ENCODE assay signal across 20 cellular contexts in the genomic region with DNA sequence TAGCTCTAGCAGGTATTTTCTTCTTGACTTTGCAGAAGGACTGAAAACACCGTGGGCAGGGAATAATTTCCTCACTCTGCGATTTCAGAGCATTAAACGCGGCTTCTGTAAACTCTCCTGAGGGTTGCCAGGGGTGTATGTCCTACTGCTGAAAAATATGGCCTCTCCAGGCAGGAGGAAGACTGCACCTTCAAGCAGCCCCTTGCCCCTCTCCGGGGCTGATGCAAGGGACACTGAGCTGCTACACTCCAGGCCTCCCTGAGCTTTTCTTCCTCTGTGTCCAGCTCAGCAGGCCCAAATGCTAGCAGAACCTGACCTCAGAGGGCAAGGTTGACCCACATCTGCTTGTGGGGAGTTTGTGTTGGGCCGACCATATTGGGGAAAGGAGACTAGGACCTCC. TPM values are rescaled to one million over a fixed set of nuclear protein-coding genes. Genes with fewer than 3 reads are reported as not detected.
DNase-seq lines count a peak whose midpoint lies in the region; ATAC-seq and TF ChIP-seq lines count a peak whose summit lies in the region.
"Had no signal": no experiment of that assay in that cellular context is flagged by ENCODE, and none has a peak within 500 bp of the region (broad histone marks: within the 10 kb centered on the region; RNA-seq: fewer than 3 reads in every experiment).

No MANE protein-coding gene starts in this region.

- intact Hi-C loops in activated T-helper 2 cell treated with anti-CD3 and anti-CD28 coated beads, Interferon-gamma antibody, Interleukin-2, Interleukin-4, amounts not matched to agents 10 μg/mL and 5 μg/mL and 100 μg/mL, durations not matched to agents 14 hours and 24 hours and 36 hours (cut with micrococcal nuclease), result no loop called here
- intact Hi-C loops in naive thymus-derived CD4-positive, alpha-beta T cell (cut with micrococcal nuclease), result no loop called here

- no peak overlapping the region for H3K4me3 ChIP-seq in BLaER1
- H3K4me3 ChIP-seq in naive thymus-derived CD4-positive, alpha-beta T cell (ENCODE audit: low read length), result peak overlapping the region; percentile 83
- H3K4me3 ChIP-seq: ascending aorta, gastrocnemius medialis had no signal

- peaks cover 57% of the 10 kb centered on the region for H3K4me1 Mint-ChIP-seq in activated T-helper 2 cell treated with anti-CD3 and anti-CD28 coated beads, Interferon-gamma antibody, Interleukin-2, Interleukin-4, amounts not matched to agents 10 μg/mL and 5 μg/mL and 100 μg/mL, durations not matched to agents 14 hours and 24 hours and 36 hours (ENCODE audit: low read depth)
- peaks cover 33 to 55% (median 49%) of the 10 kb centered on the region in 7 donors for H3K4me1 Mint-ChIP-seq in naive thymus-derived CD4-positive, alpha-beta T cell
- H3K4me1 Mint-ChIP-seq in progenitor cell of endocrine pancreas (ENCODE audit: low read depth), result peaks cover 2% of the 10 kb centered on the region

- peak overlapping the region; percentile 99 for H3K27ac Mint-ChIP-seq in activated T-helper 2 cell treated with anti-CD3 and anti-CD28 coated beads, Interferon-gamma antibody, Interleukin-2, Interleukin-4, amounts not matched to agents 10 μg/mL and 5 μg/mL and 100 μg/mL, durations not matched to agents 14 hours and 24 hours and 36 hours
- peak overlapping the region; percentile 91 to 99 (median 96) for H3K27ac Mint-ChIP-seq in naive thymus-derived CD4-positive, alpha-beta T cell
- H3K27ac Mint-ChIP-seq in progenitor cell of endocrine pancreas, result no peak overlapping the region
- H3K27ac Mint-ChIP-seq: nephron progenitor cell had no signal

- POLR2A ChIA-PET in naive thymus-derived CD4-positive, alpha-beta T cell (lab: Charles Lee), result interaction anchor here (1.5 kb wide), 1 partner anchor 56 kb away, joined by 4 read pairs; no protein-coding TSS in a partner anchor

- peaks cover 68% of the 10 kb centered on the region for H3K4me1 ChIP-seq in BLaER1
- peaks cover 46 to 49% of the 10 kb centered on the region in 2 donors for H3K4me1 ChIP-seq in naive thymus-derived CD4-positive, alpha-beta T cell (ENCODE audit: control insufficient read depth in 2 of 2, insufficient read depth in 2 of 2, low read length in 2 of 2)
- H3K4me1 ChIP-seq: ascending aorta, gastrocnemius medialis had no signal

- H3K9me3 ChIP-seq in BLaER1, result peaks cover under 1% of the 10 kb centered on the region; the same call in 1 of the 2 replicates
- no peaks in the 10 kb centered on the region for H3K9me3 ChIP-seq in naive thymus-derived CD4-positive, alpha-beta T cell (ENCODE audit: control insufficient read depth in 2 of 3, low read length in 3 of 3)
- H3K9me3 ChIP-seq: ascending aorta, gastrocnemius medialis had no signal

- no peak overlapping the region for H3K27ac ChIP-seq in BLaER1
- H3K27ac ChIP-seq in naive thymus-derived CD4-positive, alpha-beta T cell (ENCODE audit: low read depth, low read length), result peak overlapping the region; percentile 96
- H3K27ac ChIP-seq: ascending aorta, epithelial cell of prostate, gastrocnemius medialis had no signal

- no peaks in the 10 kb centered on the region for H3K27me3 Mint-ChIP-seq in activated T-helper 2 cell treated with anti-CD3 and anti-CD28 coated beads, Interferon-gamma antibody, Interleukin-2, Interleukin-4, amounts not matched to agents 10 μg/mL and 5 μg/mL and 100 μg/mL, durations not matched to agents 14 hours and 24 hours and 36 hours (ENCODE audit: low read depth)
- H3K27me3 Mint-ChIP-seq in naive thymus-derived CD4-positive, alpha-beta T cell, result no peaks in the 10 kb centered on the region
- H3K27me3 Mint-ChIP-seq in progenitor cell of endocrine pancreas, result peaks cover 7% of the 10 kb centered on the region

- H3K36me3 Mint-ChIP-seq in activated T-helper 2 cell treated with anti-CD3 and anti-CD28 coated beads, Interferon-gamma antibody, Interleukin-2, Interleukin-4, amounts not matched to agents 10 μg/mL and 5 μg/mL and 100 μg/mL, durations not matched to agents 14 hours and 24 hours and 36 hours (ENCODE audit: low read depth), result peaks cover 63% of the 10 kb centered on the region
- H3K36me3 Mint-ChIP-seq in naive thymus-derived CD4-positive, alpha-beta T cell, result peaks cover 5 to 50% (median 37%) of the 10 kb centered on the region in 5 donors
- H3K36me3 Mint-ChIP-seq in progenitor cell of endocrine pancreas (ENCODE audit: insufficient read depth), result no peaks in the 10 kb centered on the region

- DNase-seq in HT-29 (ENCODE audit: low spot score) (peak; percentile 19), LoVo (ENCODE audit: low spot score) (no peak), progenitor cell of endocrine pancreas (ENCODE audit: low spot score, unreplicated experiment) (no peak), NCI-H526 treated with DMSO at 0.1 percent for 48 hours (lab: John Stamatoyannopoulos, UW) (no peak)
- DNase-seq in activated T-helper 2 cell treated with anti-CD3 and anti-CD28 coated beads, Interferon-gamma antibody, Interleukin-2, Interleukin-4, amounts not matched to agents 10 μg/mL and 5 μg/mL and 100 μg/mL, durations not matched to agents 14 hours and 24 hours and 36 hours (ENCODE audit: low spot score), result no peak
- DNase-seq in naive thymus-derived CD4-positive, alpha-beta T cell, result no peak
- DNase-seq: DMS 273 treated with DMSO at 0.1 percent for 48 hours, gastrocnemius medialis, KG1, NCI-H1105, nephron progenitor cell, RPMI8226, substantia nigra, SW 1271 had no signal

- no peak for TF ChIP-seq CTCF in progenitor cell of endocrine pancreas (IDR thresholded peaks at IDR 0.05; ENCODE audit: unreplicated experiment)

- H3K4me3 Mint-ChIP-seq in activated T-helper 2 cell treated with anti-CD3 and anti-CD28 coated beads, Interferon-gamma antibody, Interleukin-2, Interleukin-4, amounts not matched to agents 10 μg/mL and 5 μg/mL and 100 μg/mL, durations not matched to agents 14 hours and 24 hours and 36 hours (ENCODE audit: low read depth), result peak overlapping the region; percentile 86
- peak overlapping the region; percentile 92 to 98 (median 96) for H3K4me3 Mint-ChIP-seq in naive thymus-derived CD4-positive, alpha-beta T cell
- H3K4me3 Mint-ChIP-seq in progenitor cell of endocrine pancreas (ENCODE audit: low read depth), result no peak overlapping the region
- H3K4me3 Mint-ChIP-seq: nephron progenitor cell had no signal

- no peaks in the 10 kb centered on the region for H3K9me3 Mint-ChIP-seq in activated T-helper 2 cell treated with anti-CD3 and anti-CD28 coated beads, Interferon-gamma antibody, Interleukin-2, Interleukin-4, amounts not matched to agents 10 μg/mL and 5 μg/mL and 100 μg/mL, durations not matched to agents 14 hours and 24 hours and 36 hours
- no peaks in the 10 kb centered on the region for H3K9me3 Mint-ChIP-seq in naive thymus-derived CD4-positive, alpha-beta T cell
- H3K9me3 Mint-ChIP-seq in progenitor cell of endocrine pancreas (ENCODE audit: low read depth), result no peaks in the 10 kb centered on the region

- no peak for ATAC-seq in naive thymus-derived CD4-positive, alpha-beta T cell
- no peak for ATAC-seq in GM21723 (IDR thresholded peaks at IDR 0.05; ENCODE audit: unreplicated experiment)
- ATAC-seq: gastrocnemius medialis had no signal

- no peaks in the 10 kb centered on the region for H3K36me3 ChIP-seq in BLaER1
- H3K36me3 ChIP-seq in naive thymus-derived CD4-positive, alpha-beta T cell (ENCODE audit: control insufficient read depth in 2 of 3, insufficient read depth in 3 of 3, low read length in 3 of 3), result peaks cover 0 to 36% (median 4%) of the 10 kb centered on the region in 3 experiments
- H3K36me3 ChIP-seq: ascending aorta, gastrocnemius medialis had no signal

- peaks cover 25% of the 10 kb centered on the region for H3K27me3 ChIP-seq in BLaER1
- H3K27me3 ChIP-seq in naive thymus-derived CD4-positive, alpha-beta T cell (ENCODE audit: control insufficient read depth in 2 of 2, insufficient read depth in 2 of 2, low read length in 2 of 2), result no peaks in the 10 kb centered on the region
- H3K27me3 ChIP-seq: ascending aorta, gastrocnemius medialis had no signal

- H3K4me2 ChIP-seq in BLaER1, result peak overlapping the region; percentile 35

- no peaks in the 10 kb centered on the region for H4K20me1 ChIP-seq in BLaER1

- CTCF ChIA-PET in naive thymus-derived CD4-positive, alpha-beta T cell (lab: Charles Lee), result interaction anchor here (0.7 to 1.2 kb wide), 3 partner anchors 31 to 107 kb away, joined by 3 to 4 read pairs (median 4); no protein-coding TSS in a partner anchor

- no peak overlapping the region for H3K9ac ChIP-seq in BLaER1

RNA-seq across cellular contexts. Expression of a gene that starts 2.2 kb away (rescaled TPM):
- 0.53 and 2.1 TPM in 2 replicates for total RNA-seq in HT-29 (2014; rRNA removed; shearing (Covaris generic))
- total RNA-seq in activated T-helper 2 cell treated with anti-CD3 and anti-CD28 coated beads, Interferon-gamma antibody, Interleukin-2, Interleukin-4, amounts not matched to agents 10 μg/mL and 5 μg/mL and 100 μg/mL, durations not matched to agents 14 hours and 24 hours and 36 hours, result 308 and 327 TPM in 2 replicates
- total RNA-seq in naive thymus-derived CD4-positive, alpha-beta T cell, result 100 to 1,000 TPM; 361 to 653 (median 430) TPM
- polyA plus RNA-seq in naive thymus-derived CD4-positive, alpha-beta T cell, result 100 to 1,000 TPM; 195 to 303 TPM
- total RNA-seq in progenitor cell of endocrine pancreas, result 0.55 and 0.62 TPM in 2 replicates
- total RNA-seq: ascending aorta, H4, renal cortical epithelial cell had no signal

RNA-seq across cellular contexts. Expression of a gene that starts 21.7 kb away (rescaled TPM):
- total RNA-seq in HT-29 (2014; rRNA removed; shearing (Covaris generic)), result 1.4 and 2.6 TPM in 2 replicates
- total RNA-seq in activated T-helper 2 cell treated with anti-CD3 and anti-CD28 coated beads, Interferon-gamma antibody, Interleukin-2, Interleukin-4, amounts not matched to agents 10 μg/mL and 5 μg/mL and 100 μg/mL, durations not matched to agents 14 hours and 24 hours and 36 hours, result 2.1 and 2.2 TPM in 2 replicates
- 100 to 1,000 TPM in 1 of 5 experiments, 10 to 100 TPM in 3, 1 to 10 TPM in 1; 2.9 to 101 (median 10.8) TPM for total RNA-seq in naive thymus-derived CD4-positive, alpha-beta T cell
- 1 to 10 TPM in 1 of 2 donors, under 1 TPM in 1; 0.85 to 2.6 TPM for polyA plus RNA-seq in naive thymus-derived CD4-positive, alpha-beta T cell
- 4.8 and 6.2 TPM in 2 replicates for total RNA-seq in progenitor cell of endocrine pancreas

RNA-seq across cellular contexts. Expression of a gene that starts 49.4 kb away (rescaled TPM):
- 35.6 and 37.5 TPM in 2 replicates for total RNA-seq in HT-29 (2014; rRNA removed; shearing (Covaris generic))
- 1.1 and 1.2 TPM in 2 replicates for total RNA-seq in activated T-helper 2 cell treated with anti-CD3 and anti-CD28 coated beads, Interferon-gamma antibody, Interleukin-2, Interleukin-4, amounts not matched to agents 10 μg/mL and 5 μg/mL and 100 μg/mL, durations not matched to agents 14 hours and 24 hours and 36 hours
- total RNA-seq in naive thymus-derived CD4-positive, alpha-beta T cell, result under 1 TPM in 2 of 5 experiments, not detected in 3; 0.57 to 0.58 TPM
- polyA plus RNA-seq in naive thymus-derived CD4-positive, alpha-beta T cell, result not detected
- total RNA-seq in progenitor cell of endocrine pancreas, result 261 and 292 TPM in 2 replicates

RNA-seq across cellular contexts. Expression of a gene that starts 59.7 kb away (rescaled TPM):
- 96.5 and 102 TPM in 2 replicates for total RNA-seq in HT-29 (2014; rRNA removed; shearing (Covaris generic))
- 112 and 120 TPM in 2 replicates for total RNA-seq in activated T-helper 2 cell treated with anti-CD3 and anti-CD28 coated beads, Interferon-gamma antibody, Interleukin-2, Interleukin-4, amounts not matched to agents 10 μg/mL and 5 μg/mL and 100 μg/mL, durations not matched to agents 14 hours and 24 hours and 36 hours
- total RNA-seq in naive thymus-derived CD4-positive, alpha-beta T cell, result 10 to 100 TPM; 49.8 to 99.8 (median 56.9) TPM
- 100 to 1,000 TPM; 208 to 287 TPM for polyA plus RNA-seq in naive thymus-derived CD4-positive, alpha-beta T cell
- total RNA-seq in progenitor cell of endocrine pancreas, result 45.7 and 48.7 TPM in 2 replicates

Comparison
In these comparisons a context has a peak if more than half of its experiments do, and no peak if none do; other contexts are left out.
1. RNA of a gene that starts 2.2 kb away (total RNA-seq): 361 to 653 TPM in naive thymus-derived CD4-positive, alpha-beta T cell and 308 to 327 TPM in activated T-helper 2 cell treated with anti-CD3 and anti-CD28 coated beads, Interferon-gamma antibody, Interleukin-2, Interleukin-4, amounts not matched to agents 10 μg/mL and 5 μg/mL and 100 μg/mL, durations not matched to agents 14 hours and 24 hours and 36 hours; 0.55 to 0.62 TPM in progenitor cell of endocrine pancreas and 0.53 to 2.1 TPM in HT-29; every median in the first group is over 100 times any median in the second.
2. RNA of a gene that starts 49.4 kb away (total RNA-seq): 261 to 292 TPM in progenitor cell of endocrine pancreas and 35.6 to 37.5 TPM in HT-29; 1.1 to 1.2 TPM in activated T-helper 2 cell treated with anti-CD3 and anti-CD28 coated beads, Interferon-gamma antibody, Interleukin-2, Interleukin-4, amounts not matched to agents 10 μg/mL and 5 μg/mL and 100 μg/mL, durations not matched to agents 14 hours and 24 hours and 36 hours and 0.57 to 0.58 TPM in naive thymus-derived CD4-positive, alpha-beta T cell; every median in the first group is over 10 times any median in the second.